In the genomic region with DNA sequence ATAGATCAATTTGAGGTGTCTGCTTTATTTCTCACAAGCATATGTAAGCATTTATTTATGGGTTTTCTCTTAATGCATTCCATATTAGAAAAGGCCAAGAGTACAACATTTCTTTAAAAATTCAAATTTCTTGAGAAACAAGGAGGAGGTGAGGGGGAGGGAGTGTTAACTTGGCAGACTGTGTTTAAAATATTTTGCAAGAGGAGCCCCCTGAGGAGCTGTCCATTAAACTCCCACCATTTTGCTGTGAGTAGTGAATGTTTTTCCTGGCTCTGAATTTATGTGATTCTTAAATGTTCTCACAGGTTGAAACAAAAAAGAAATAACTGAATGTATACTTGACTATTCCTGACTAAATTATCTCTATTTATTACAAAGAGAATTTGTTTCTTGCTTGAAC, we compare ENCODE assay signal across 19 cellular contexts.
"Had no signal": no experiment of that assay in that cellular context is flagged by ENCODE, and none has a peak within 500 bp of the region (broad histone marks: within the 10 kb centered on the region; RNA-seq: fewer than 3 reads in every experiment).

No MANE protein-coding gene starts in this region.

- H3K4me3 Mint-ChIP-seq: activated CD4-positive, alpha-beta memory T cell treated with anti-CD3 and anti-CD28 coated beads for 36 hours; activated naive CD8-positive, alpha-beta T cell treated with anti-CD3 and anti-CD28 coated beads for 36 hours; naive B cell; type B pancreatic cell had no signal

- H3K4me1 Mint-ChIP-seq: activated naive CD8-positive, alpha-beta T cell treated with anti-CD3 and anti-CD28 coated beads for 36 hours had no signal

- H3K27ac Mint-ChIP-seq: activated CD4-positive, alpha-beta memory T cell treated with anti-CD3 and anti-CD28 coated beads for 36 hours; activated naive CD8-positive, alpha-beta T cell treated with anti-CD3 and anti-CD28 coated beads for 36 hours; type B pancreatic cell had no signal

- H3K27me3 Mint-ChIP-seq: activated CD4-positive, alpha-beta memory T cell treated with anti-CD3 and anti-CD28 coated beads for 36 hours; activated naive CD8-positive, alpha-beta T cell treated with anti-CD3 and anti-CD28 coated beads for 36 hours; naive B cell; type B pancreatic cell had no signal

- H3K9me3 ChIP-seq: ascending aorta, psoas muscle, right lobe of liver, suprapubic skin had no signal

- H3K36me3 ChIP-seq: ascending aorta, right lobe of liver, suprapubic skin had no signal

- H3K4me1 ChIP-seq: ascending aorta, psoas muscle, right lobe of liver, suprapubic skin had no signal

- H3K36me3 Mint-ChIP-seq: activated naive CD8-positive, alpha-beta T cell treated with anti-CD3 and anti-CD28 coated beads for 36 hours; type B pancreatic cell had no signal

- H3K27ac ChIP-seq: ascending aorta, psoas muscle, right lobe of liver, suprapubic skin had no signal

- H3K9me3 Mint-ChIP-seq: activated CD4-positive, alpha-beta memory T cell treated with anti-CD3 and anti-CD28 coated beads for 36 hours; activated naive CD8-positive, alpha-beta T cell treated with anti-CD3 and anti-CD28 coated beads for 36 hours; type B pancreatic cell had no signal

- H3K4me3 ChIP-seq: ascending aorta, lung, psoas muscle, right lobe of liver, suprapubic skin had no signal

- DNase-seq: activated CD4-positive, alpha-beta memory T cell treated with anti-CD3 and anti-CD28 coated beads for 36 hours; activated CD4-positive, alpha-beta T cell treated with anti-CD3 and anti-CD28 coated beads for 1 hour; activated gamma-delta T cell treated with Interleukin-2 at 50 U/mL for 16 hours; activated naive CD8-positive, alpha-beta T cell treated with anti-CD3 and anti-CD28 coated beads for 36 hours; activated T-cell treated with anti-CD3 and anti-CD28 coated beads, Interleukin-2, amount 50 U/mL, for 48 hours; caudate nucleus; cortex of kidney; effector memory CD4-positive, alpha-beta T cell; erythroblast; foreskin fibroblast; glutamatergic neuron; naive B cell; psoas muscle; right lobe of liver; stimulated activated naive CD4-positive, alpha-beta T cell had no signal

- H3K27me3 ChIP-seq: ascending aorta, right lobe of liver, suprapubic skin had no signal
